In genomic region chr5:127320032-127320945, GRCh38 we compare ENCODE assay signal across 8 cellular contexts. TPM values are rescaled to one million over a fixed set of nuclear protein-coding genes. Genes with fewer than 3 reads are reported as not detected.
DNase-seq lines count a peak whose midpoint lies in the region; ATAC-seq and TF ChIP-seq lines count a peak whose summit lies in the region.

No MANE protein-coding gene starts in this region.

- H3K36me3 ChIP-seq in upper lobe of left lung (no peaks in the 10 kb centered on the region), testis (ENCODE audit: low read depth, missing control alignments) (no peaks in the 10 kb centered on the region)

- TF ChIP-seq CTCF in GM12864 (IDR thresholded peaks at IDR 0.05; ENCODE audit: low read depth, low read length, missing control alignments) (no peak), fibroblast of mammary gland (conservative IDR thresholded peaks at IDR 0.05; ENCODE audit: control insufficient read depth, insufficient read depth, low read depth, low read length) (no peak), upper lobe of left lung (IDR thresholded peaks at IDR 0.05) (no peak), testis (IDR thresholded peaks at IDR 0.05) (no peak)

- no peaks in the 10 kb centered on the region for H3K27me3 ChIP-seq in upper lobe of left lung
- no peaks in the 10 kb centered on the region for H3K27me3 ChIP-seq in testis

- peak; percentile 45 for DNase-seq in GM12864 (ENCODE audit: low read depth)
- DNase-seq in HS-5 (ENCODE audit: low read depth) = peak; percentile 68
- DNase-seq in fibroblast of mammary gland (ENCODE audit: low read depth) = peak; percentile 25
- no peak for DNase-seq in NCI-H2227 treated with DMSO at 0.1 percent for 48 hours (lab: John Stamatoyannopoulos, UW)
- DNase-seq in upper lobe of left lung = no peak
- DNase-seq in testis = no peak
- DNase-seq in hepatic stellate cell (ENCODE audit: low spot score) = no peak

- no peak overlapping the region for H3K4me3 ChIP-seq in GM12864 (ENCODE audit: low read depth, low read length)
- no peak overlapping the region for H3K4me3 ChIP-seq in fibroblast of mammary gland (ENCODE audit: control insufficient read depth, low read depth, low read length)
- no peak overlapping the region for H3K4me3 ChIP-seq in upper lobe of left lung
- no peak overlapping the region for H3K4me3 ChIP-seq in testis

- ATAC-seq in GM21529 (IDR thresholded peaks at IDR 0.05; ENCODE audit: unreplicated experiment) (peak; percentile 97), upper lobe of left lung (ENCODE audit: low FRiP score in 2 of 2) (no peak)

- H3K4me1 ChIP-seq in upper lobe of left lung (no peaks in the 10 kb centered on the region), testis (no peaks in the 10 kb centered on the region)

- intact Hi-C loops in testis (cut with DNase I; ENCODE audit: low total_unique reads) = no loop called here

- TF ChIP-seq POLR2A in upper lobe of left lung (IDR thresholded peaks at IDR 0.05) (no peak), testis (IDR thresholded peaks at IDR 0.05) (no peak)

- 19 to 54% methylated on average over 5 of the region's 5 CpGs for WGBS in upper lobe of left lung, 2 donors
- WGBS in testis, 2 donors = 40 to 54% methylated on average over 5 of the region's 5 CpGs

- H3K27ac ChIP-seq in upper lobe of left lung = no peak overlapping the region
- H3K27ac ChIP-seq in testis = no peak overlapping the region

- H3K9me3 ChIP-seq in upper lobe of left lung (no peaks in the 10 kb centered on the region), testis (no peaks in the 10 kb centered on the region)

- no peak for TF ChIP-seq EP300 in upper lobe of left lung (IDR thresholded peaks at IDR 0.05)

RNA-seq across cellular contexts. Expression of gene MEGF10, which starts 29.7 kb away (rescaled TPM):
- total RNA-seq in upper lobe of left lung (1 to 10 TPM in 1 of 6 donors, under 1 TPM in 2, not detected in 3; under 0.01 to 3.3 (median 0.17) TPM), testis (1 to 10 TPM; 4.6 to 5.1 TPM)
- polyA plus RNA-seq in testis (ENCODE audit: insufficient read depth, low read depth, low replicate concordance) = 2.4 TPM

Comparison
In these comparisons a context has a peak if more than half of its experiments do, and no peak if none do; other contexts are left out.
1. DNase-seq: peak in GM12864 (single experiment), HS-5 (single experiment) and fibroblast of mammary gland (single experiment); none in NCI-H2227 treated with DMSO at 0.1 percent for 48 hours (single experiment), upper lobe of left lung (0 of 2), testis (single experiment) and hepatic stellate cell (single experiment).